ENCODE assay signal across 16 cellular contexts in genomic region chr11:9619004-9619403, GRCh38. TPM values are rescaled to one million over a fixed set of nuclear protein-coding genes. Genes with fewer than 3 reads are reported as not detected.
DNase-seq lines count a peak whose midpoint lies in the region; ATAC-seq and TF ChIP-seq lines count a peak whose summit lies in the region.
"Had no signal": no experiment of that assay in that cellular context is flagged by ENCODE, and none has a peak within 500 bp of the region (broad histone marks: within the 10 kb centered on the region; RNA-seq: fewer than 3 reads in every experiment).

No MANE protein-coding gene starts in this region.

- peaks cover 10% of the 10 kb centered on the region; the same call in 1 of the 2 replicates for H3K79me2 ChIP-seq in SU-DHL-6 (ENCODE audit: insufficient read depth, low read length)

- peaks cover 0 to 7% (median 0%) of the 10 kb centered on the region in 11 experiments; a peak in 2 of 22 replicates for H3K27me3 ChIP-seq in BLaER1 treated with 17β-estradiol and CSF1 and Interleukin-3, amounts not matched to agents 10 nM and 100 nM
- H3K27me3 ChIP-seq in SU-DHL-6 (ENCODE audit: low read length): no peaks in the 10 kb centered on the region

- no peak for TF ChIP-seq CTCF in SU-DHL-6 (IDR thresholded peaks at IDR 0.05; ENCODE audit: insufficient read depth, low read length, poor library complexity, severe bottlenecking)

- peaks cover 33 to 47% (median 43%) of the 10 kb centered on the region in 3 donors for H3K4me1 Mint-ChIP-seq in IgD-negative memory B cell

- intact Hi-C loops in left cardiac atrium (cut with DNase I): loop anchor here (10.0 kb wide), 2 partner anchors 136 to 686 kb away; partner anchors contain the start of gene ADM (in 1 of the 2)

- no peak for ATAC-seq in left cardiac atrium
- ATAC-seq: HCT116 had no signal

- H3K36me3 ChIP-seq in BLaER1 treated with 17β-estradiol and CSF1 and Interleukin-3, amounts not matched to agents 10 nM and 100 nM: no peaks in the 10 kb centered on the region
- H3K36me3 ChIP-seq in SU-DHL-6 (ENCODE audit: low read length): no peaks in the 10 kb centered on the region

- peaks cover 2% of the 10 kb centered on the region for H3K27me3 Mint-ChIP-seq in IgD-negative memory B cell
- H3K27me3 Mint-ChIP-seq: CD4-positive, alpha-beta T cell had no signal

- DNase-seq in mesenteric fat pad (ENCODE audit: low spot score): peak; percentile 18
- DNase-seq in left cardiac atrium: no peak
- no peak for DNase-seq in NCI-H446 treated with DMSO at 0.1 percent for 48 hours (lab: John Stamatoyannopoulos, UW)
- DNase-seq in globus pallidus (ENCODE audit: low spot score): no peak
- DNase-seq: ACHN; AML-193; CD4-positive, alpha-beta T cell; NCI-H1417; NCI-H187 treated with DMSO at 0.1 percent for 48 hours; NCI-H345; NCI-H526 treated with DMSO at 0.1 percent for 48 hours had no signal

- H3K4me3 ChIP-seq in BLaER1 treated with 17β-estradiol and CSF1 and Interleukin-3, amounts not matched to agents 10 nM and 100 nM: no peak overlapping the region
- no peak overlapping the region for H3K4me3 ChIP-seq in SU-DHL-6 (ENCODE audit: insufficient read depth, low read length, poor library complexity, severe bottlenecking)

- H3F3A ChIP-seq in SU-DHL-6 (ENCODE audit: insufficient read depth): peaks cover 59% of the 10 kb centered on the region

- no peaks in the 10 kb centered on the region for H3K9me3 Mint-ChIP-seq in IgD-negative memory B cell
- H3K9me3 Mint-ChIP-seq: CD4-positive, alpha-beta T cell had no signal

- no peaks in the 10 kb centered on the region for H3K9me2 ChIP-seq in SU-DHL-6 (replicated peaks; ENCODE audit: insufficient read depth, low read length)

- peak overlapping the region in 7 of 11 experiments; percentile 11 to 37 (median 29); a peak in 11 of 22 replicates for H3K4me2 ChIP-seq in BLaER1 treated with 17β-estradiol and CSF1 and Interleukin-3, amounts not matched to agents 10 nM and 100 nM
- H3K4me2 ChIP-seq in SU-DHL-6 (ENCODE audit: low read depth, low read length, poor library complexity, severe bottlenecking): peak overlapping the region; percentile 58
- H3K4me2 ChIP-seq: KMS-11 had no signal

- H3K36me3 Mint-ChIP-seq in IgD-negative memory B cell: peaks cover 10% of the 10 kb centered on the region

- peak overlapping the region in 2 of 3 donors; percentile 6 to 15 for H3K27ac Mint-ChIP-seq in IgD-negative memory B cell
- H3K27ac Mint-ChIP-seq: CD4-positive, alpha-beta T cell had no signal

- peaks cover 29 to 46% (median 32%) of the 10 kb centered on the region in 10 experiments for H3K4me1 ChIP-seq in BLaER1 treated with 17β-estradiol and CSF1 and Interleukin-3, amounts not matched to agents 10 nM and 100 nM

- H3K4me3 Mint-ChIP-seq in IgD-negative memory B cell: peak overlapping the region; percentile 8 to 65 (median 16)
- H3K4me3 Mint-ChIP-seq: CD4-positive, alpha-beta T cell had no signal

- no peak overlapping the region for H3K9ac ChIP-seq in BLaER1 treated with 17β-estradiol and CSF1 and Interleukin-3, amounts not matched to agents 10 nM and 100 nM
- peak overlapping the region; percentile 60; the same call in 1 of the 2 replicates for H3K9ac ChIP-seq in SU-DHL-6 (ENCODE audit: low read length)
- H3K9ac ChIP-seq: KMS-11 had no signal

- H3K27ac ChIP-seq in BLaER1 treated with 17β-estradiol and CSF1 and Interleukin-3, amounts not matched to agents 10 nM and 100 nM: no peak overlapping the region
- peak overlapping the region; percentile 98 for H3K27ac ChIP-seq in SU-DHL-6 (ENCODE audit: low read depth, low read length)
- H3K27ac ChIP-seq: KMS-11 had no signal

- 0 out of 22 replicates have a peak, but pooled peaks cover 0 to 3% (median 0%) of the 10 kb centered on the region in 11 experiments for H4K20me1 ChIP-seq in BLaER1 treated with 17β-estradiol and CSF1 and Interleukin-3, amounts not matched to agents 10 nM and 100 nM
- no peaks in the 10 kb centered on the region for H4K20me1 ChIP-seq in SU-DHL-6 (ENCODE audit: low read depth, low read length)

- 0 out of 22 replicates have a peak, but pooled peaks cover 0 to 5% (median 0%) of the 10 kb centered on the region in 11 experiments for H3K9me3 ChIP-seq in BLaER1 treated with 17β-estradiol and CSF1 and Interleukin-3, amounts not matched to agents 10 nM and 100 nM (replicated peaks in 1 of 11)
- no peaks in the 10 kb centered on the region for H3K9me3 ChIP-seq in SU-DHL-6 (ENCODE audit: insufficient read depth, low read length)

- H2AFZ ChIP-seq in SU-DHL-6 (ENCODE audit: low read depth, low read length, severe bottlenecking): no peak overlapping the region

RNA-seq across cellular contexts. Expression of gene SWAP70, which starts 44.9 kb away (rescaled TPM):
- 298 TPM for polyA plus RNA-seq in IgD-negative memory B cell
- 81.9 TPM for total RNA-seq in mesenteric fat pad
- total RNA-seq in left cardiac atrium: 10 to 100 TPM; 27.4 to 37.7 TPM

RNA-seq across cellular contexts. Expression of gene WEE1, which starts 45.5 kb away (rescaled TPM):
- polyA plus RNA-seq in IgD-negative memory B cell: 47.8 TPM
- total RNA-seq in mesenteric fat pad (17.5 TPM), left cardiac atrium (10 to 100 TPM; 25.3 to 53.7 TPM)
